In genomic region chrX:16185725-16186136, GRCh38 we compare ENCODE assay signal across 9 cellular contexts. TPM values are rescaled to one million over a fixed set of nuclear protein-coding genes. Genes with fewer than 3 reads are reported as not detected.
DNase-seq lines count a peak whose midpoint lies in the region; ATAC-seq and FAIRE-seq lines count a peak whose summit lies in the region.
"Had no signal": no experiment of that assay in that cellular context is flagged by ENCODE, and none has a peak within 500 bp of the region (broad histone marks: within the 10 kb centered on the region; RNA-seq: fewer than 3 reads in every experiment).

No MANE protein-coding gene starts in this region.

- H3K36me3 ChIP-seq in CD4-positive, alpha-beta memory T cell (ENCODE audit: insufficient read depth, low read length): no peaks in the 10 kb centered on the region

- CTCF ChIA-PET in CD4-positive, alpha-beta memory T cell (lab: Charles Lee; ENCODE audit: partially characterized antibody): no interaction called here

- H3K27me3 ChIP-seq in CD4-positive, alpha-beta memory T cell (ENCODE audit: insufficient read depth, low read length): no peaks in the 10 kb centered on the region

- POLR2A ChIA-PET in CD4-positive, alpha-beta memory T cell (lab: Charles Lee; ENCODE audit: partially characterized antibody): no interaction called here

- H3K4me3 ChIP-seq in CD4-positive, alpha-beta memory T cell (ENCODE audit: low read length in 2 of 2): no peak overlapping the region

- intact Hi-C loops in dendritic cell treated with granulocyte-macrophage colony-stimulating factor and Interleukin-4, amounts not matched to agents 40 ng/mL and 50 ng/mL, for 4 days (cut with micrococcal nuclease): no loop called here
- intact Hi-C loops in CD4-positive, alpha-beta memory T cell (cut with micrococcal nuclease): no loop called here
- intact Hi-C loops in left colon (cut with DNase I, micrococcal nuclease): no loop called here

- H3K27ac Mint-ChIP-seq in dendritic cell treated with granulocyte-macrophage colony-stimulating factor and Interleukin-4, amounts not matched to agents 40 ng/mL and 50 ng/mL, for 4 days: peak overlapping the region; percentile 30
- H3K27ac Mint-ChIP-seq in CD4-positive, alpha-beta memory T cell: no peak overlapping the region

- H3K4me3 Mint-ChIP-seq in dendritic cell treated with granulocyte-macrophage colony-stimulating factor and Interleukin-4, amounts not matched to agents 40 ng/mL and 50 ng/mL, for 4 days: no peak overlapping the region
- no peak overlapping the region for H3K4me3 Mint-ChIP-seq in CD4-positive, alpha-beta memory T cell

- no peaks in the 10 kb centered on the region for H3K36me3 Mint-ChIP-seq in dendritic cell treated with granulocyte-macrophage colony-stimulating factor and Interleukin-4, amounts not matched to agents 40 ng/mL and 50 ng/mL, for 4 days (ENCODE audit: low read depth)
- no peaks in the 10 kb centered on the region for H3K36me3 Mint-ChIP-seq in CD4-positive, alpha-beta memory T cell

- DNase-seq in GM18507 (ENCODE audit: extremely low spot score, insufficient read length, low read depth) (peak; percentile 25), H4 (ENCODE audit: low spot score) (peak; percentile 75), LHCN-M2 (ENCODE audit: low read depth) (peak; percentile 84), left colon (no peak), NCI-H510A (lab: John Stamatoyannopoulos, UW) (no peak)
- no peak for DNase-seq in CD4-positive, alpha-beta memory T cell
- no peak for DNase-seq in activated CD4-positive, alpha-beta T cell treated with anti-CD3 and anti-CD28 coated beads, Interleukin-2, amount 50 U/mL, for 48 hours

- H3K27me3 Mint-ChIP-seq in dendritic cell treated with granulocyte-macrophage colony-stimulating factor and Interleukin-4, amounts not matched to agents 40 ng/mL and 50 ng/mL, for 4 days: peaks cover 6% of the 10 kb centered on the region
- H3K27me3 Mint-ChIP-seq in CD4-positive, alpha-beta memory T cell: peaks cover 3% of the 10 kb centered on the region in 2 donors

- H3K9me3 ChIP-seq in CD4-positive, alpha-beta memory T cell (ENCODE audit: control insufficient read depth in 1 of 2, low read length in 2 of 2): no peaks in the 10 kb centered on the region

- H3K27ac ChIP-seq in CD4-positive, alpha-beta memory T cell (ENCODE audit: low read depth, low read length): no peak overlapping the region

- FAIRE-seq in GM18507 (lab: Jason Lieb, UNC): peak; percentile 93

- peaks cover 8% of the 10 kb centered on the region for H3K9me3 Mint-ChIP-seq in dendritic cell treated with granulocyte-macrophage colony-stimulating factor and Interleukin-4, amounts not matched to agents 40 ng/mL and 50 ng/mL, for 4 days
- no peaks in the 10 kb centered on the region for H3K9me3 Mint-ChIP-seq in CD4-positive, alpha-beta memory T cell

- H3K4me1 ChIP-seq in CD4-positive, alpha-beta memory T cell (ENCODE audit: insufficient read depth, low read length): no peaks in the 10 kb centered on the region

- no peak for ATAC-seq in left colon

- peaks cover 30% of the 10 kb centered on the region for H3K4me1 Mint-ChIP-seq in dendritic cell treated with granulocyte-macrophage colony-stimulating factor and Interleukin-4, amounts not matched to agents 40 ng/mL and 50 ng/mL, for 4 days (ENCODE audit: low read depth)
- H3K4me1 Mint-ChIP-seq in CD4-positive, alpha-beta memory T cell: no peaks in the 10 kb centered on the region

RNA-seq across cellular contexts. Expression of gene MAGEB17, which starts 18.4 kb away (rescaled TPM):
- not detected in 2 replicates for total RNA-seq in H4 (2014; rRNA removed; shearing (Covaris generic))
- total RNA-seq in LHCN-M2 (2014; rRNA removed): 0.13 TPM in 1 of 2 replicates, not detected in the other
- polyA plus RNA-seq in LHCN-M2 (2012): not detected
- total RNA-seq in CD4-positive, alpha-beta memory T cell: not detected
- not detected for polyA plus RNA-seq in CD4-positive, alpha-beta memory T cell
- not detected for total RNA-seq in left colon
- total RNA-seq: T-helper 2 cell treated with Interferon-gamma antibody and Interleukin-4, amounts not matched to agents 100 ng/mL and 5 ng/mL, for 36 hours had no signal

Comparison
In these comparisons a context has a peak if more than half of its experiments do, and no peak if none do; other contexts are left out.
1. DNase-seq: peak in GM18507 (single experiment), H4 (single experiment) and LHCN-M2 (single experiment); none in CD4-positive, alpha-beta memory T cell (0 of 5), left colon (0 of 2), NCI-H510A (single experiment) and activated CD4-positive, alpha-beta T cell treated with anti-CD3 and anti-CD28 coated beads, Interleukin-2, amount 50 U/mL, for 48 hours (0 of 2).